Comparison of ENCODE assay signal across 1 cellular context in genomic region chr17:74814453-74814852, GRCh38.
A peak's percentile ranks its signal among the peaks of the same experiment; 100 is the strongest.
TF ChIP-seq lines count a peak whose summit lies in the region.

No MANE protein-coding gene starts in this region.

TF ChIP-seq in SK-N-SH, 30 proteins besides CTCF, POLR2A, EP300 and RAD21:
- TF ChIP-seq JUND (IDR thresholded peaks at IDR 0.05): no peak
- peak; percentile 74 for TF ChIP-seq SMC3 (IDR thresholded peaks at IDR 0.05; ENCODE audit: low read depth, low read length)
TF ChIP-seq in SK-N-SH: peak in this region for 1.
